1 cellular context compared by ENCODE assay signal in the genomic region with DNA sequence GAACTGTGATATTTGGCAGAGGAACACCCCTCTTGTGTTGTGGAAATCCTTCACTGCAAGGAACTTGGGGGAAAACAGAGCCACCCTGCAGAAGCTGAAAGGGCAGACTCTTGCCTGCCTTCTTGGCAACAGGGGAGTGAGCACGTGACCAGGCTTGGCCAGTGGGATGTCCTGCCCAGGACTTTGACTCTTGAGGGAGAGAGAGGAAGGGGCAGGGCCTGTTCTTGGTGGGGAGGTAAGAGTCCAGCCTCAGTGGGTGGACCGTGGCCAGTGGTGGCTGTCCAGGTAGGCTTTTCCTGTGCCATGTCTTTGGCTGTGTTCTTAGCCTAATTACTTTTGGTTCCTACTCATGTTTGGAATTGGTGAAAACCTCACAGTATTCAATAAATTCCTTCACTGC.
TF ChIP-seq lines count a peak whose summit lies in the region.

No MANE protein-coding gene starts in this region.

TF ChIP-seq in SK-N-SH treated with all-trans-retinoic acid at 6 μM for 48 hours, 23 proteins besides CTCF, POLR2A, EP300 and RAD21 (continued from another document):
- TF ChIP-seq, protein P1, sequence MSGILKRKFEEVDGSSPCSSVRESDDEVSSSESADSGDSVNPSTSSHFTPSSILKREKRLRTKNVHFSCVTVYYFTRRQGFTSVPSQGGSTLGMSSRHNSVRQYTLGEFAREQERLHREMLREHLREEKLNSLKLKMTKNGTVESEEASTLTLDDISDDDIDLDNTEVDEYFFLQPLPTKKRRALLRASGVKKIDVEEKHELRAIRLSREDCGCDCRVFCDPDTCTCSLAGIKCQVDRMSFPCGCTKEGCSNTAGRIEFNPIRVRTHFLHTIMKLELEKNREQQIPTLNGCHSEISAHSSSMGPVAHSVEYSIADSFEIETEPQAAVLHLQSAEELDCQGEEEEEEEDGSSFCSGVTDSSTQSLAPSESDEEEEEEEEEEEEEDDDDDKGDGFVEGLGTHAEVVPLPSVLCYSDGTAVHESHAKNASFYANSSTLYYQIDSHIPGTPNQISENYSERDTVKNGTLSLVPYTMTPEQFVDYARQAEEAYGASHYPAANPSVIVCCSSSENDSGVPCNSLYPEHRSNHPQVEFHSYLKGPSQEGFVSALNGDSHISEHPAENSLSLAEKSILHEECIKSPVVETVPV (CRISPR knock-in tag; IDR thresholded peaks at IDR 0.05), result no peak
- no peak for TF ChIP-seq ARNTL (CRISPR knock-in tag; IDR thresholded peaks at IDR 0.05; ENCODE audit: borderline replicate concordance, low read depth)
- TF ChIP-seq ZNF8 (CRISPR knock-in tag; IDR thresholded peaks at IDR 0.05), result no peak
- TF ChIP-seq, protein P2, sequence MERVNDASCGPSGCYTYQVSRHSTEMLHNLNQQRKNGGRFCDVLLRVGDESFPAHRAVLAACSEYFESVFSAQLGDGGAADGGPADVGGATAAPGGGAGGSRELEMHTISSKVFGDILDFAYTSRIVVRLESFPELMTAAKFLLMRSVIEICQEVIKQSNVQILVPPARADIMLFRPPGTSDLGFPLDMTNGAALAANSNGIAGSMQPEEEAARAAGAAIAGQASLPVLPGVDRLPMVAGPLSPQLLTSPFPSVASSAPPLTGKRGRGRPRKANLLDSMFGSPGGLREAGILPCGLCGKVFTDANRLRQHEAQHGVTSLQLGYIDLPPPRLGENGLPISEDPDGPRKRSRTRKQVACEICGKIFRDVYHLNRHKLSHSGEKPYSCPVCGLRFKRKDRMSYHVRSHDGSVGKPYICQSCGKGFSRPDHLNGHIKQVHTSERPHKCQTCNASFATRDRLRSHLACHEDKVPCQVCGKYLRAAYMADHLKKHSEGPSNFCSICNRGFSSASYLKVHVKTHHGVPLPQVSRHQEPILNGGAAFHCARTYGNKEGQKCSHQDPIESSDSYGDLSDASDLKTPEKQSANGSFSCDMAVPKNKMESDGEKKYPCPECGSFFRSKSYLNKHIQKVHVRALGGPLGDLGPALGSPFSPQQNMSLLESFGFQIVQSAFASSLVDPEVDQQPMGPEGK (CRISPR knock-in tag; IDR thresholded peaks at IDR 0.05; ENCODE audit: borderline replicate concordance), result no peak
- no peak for TF ChIP-seq CSDC2 (CRISPR knock-in tag; IDR thresholded peaks at IDR 0.05)
- TF ChIP-seq, protein P3, sequence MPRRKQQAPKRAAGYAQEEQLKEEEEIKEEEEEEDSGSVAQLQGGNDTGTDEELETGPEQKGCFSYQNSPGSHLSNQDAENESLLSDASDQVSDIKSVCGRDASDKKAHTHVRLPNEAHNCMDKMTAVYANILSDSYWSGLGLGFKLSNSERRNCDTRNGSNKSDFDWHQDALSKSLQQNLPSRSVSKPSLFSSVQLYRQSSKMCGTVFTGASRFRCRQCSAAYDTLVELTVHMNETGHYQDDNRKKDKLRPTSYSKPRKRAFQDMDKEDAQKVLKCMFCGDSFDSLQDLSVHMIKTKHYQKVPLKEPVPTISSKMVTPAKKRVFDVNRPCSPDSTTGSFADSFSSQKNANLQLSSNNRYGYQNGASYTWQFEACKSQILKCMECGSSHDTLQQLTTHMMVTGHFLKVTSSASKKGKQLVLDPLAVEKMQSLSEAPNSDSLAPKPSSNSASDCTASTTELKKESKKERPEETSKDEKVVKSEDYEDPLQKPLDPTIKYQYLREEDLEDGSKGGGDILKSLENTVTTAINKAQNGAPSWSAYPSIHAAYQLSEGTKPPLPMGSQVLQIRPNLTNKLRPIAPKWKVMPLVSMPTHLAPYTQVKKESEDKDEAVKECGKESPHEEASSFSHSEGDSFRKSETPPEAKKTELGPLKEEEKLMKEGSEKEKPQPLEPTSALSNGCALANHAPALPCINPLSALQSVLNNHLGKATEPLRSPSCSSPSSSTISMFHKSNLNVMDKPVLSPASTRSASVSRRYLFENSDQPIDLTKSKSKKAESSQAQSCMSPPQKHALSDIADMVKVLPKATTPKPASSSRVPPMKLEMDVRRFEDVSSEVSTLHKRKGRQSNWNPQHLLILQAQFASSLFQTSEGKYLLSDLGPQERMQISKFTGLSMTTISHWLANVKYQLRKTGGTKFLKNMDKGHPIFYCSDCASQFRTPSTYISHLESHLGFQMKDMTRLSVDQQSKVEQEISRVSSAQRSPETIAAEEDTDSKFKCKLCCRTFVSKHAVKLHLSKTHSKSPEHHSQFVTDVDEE (CRISPR knock-in tag; IDR thresholded peaks at IDR 0.05), result no peak
- no peak for TF ChIP-seq ZNF565 (CRISPR knock-in tag; conservative IDR thresholded peaks at IDR 0.05; ENCODE audit: low read depth)
- TF ChIP-seq ISL1 (CRISPR knock-in tag; IDR thresholded peaks at IDR 0.05), result no peak
- no peak for TF ChIP-seq TCF4 (CRISPR knock-in tag; IDR thresholded peaks at IDR 0.05; ENCODE audit: borderline replicate concordance)
TF ChIP-seq in SK-N-SH treated with all-trans-retinoic acid at 6 μM for 48 hours: peak in this region for 0.
